ENCODE assay signal across 8 cellular contexts in genomic region chr12:49060237-49061156, GRCh38. TPM values are rescaled to one million over a fixed set of nuclear protein-coding genes. Genes with fewer than 3 reads are reported as not detected.
A peak's percentile ranks its signal among the peaks of the same experiment; 100 is the strongest.
DNase-seq lines count a peak whose midpoint lies in the region; ATAC-seq and TF ChIP-seq lines count a peak whose summit lies in the region.

Gene KMT2D, minus strand, starts transcription at chr12:49060794. Its CDS starts 5,470 bp downstream, at chr12:49055324.

- DNase-seq in COLO668 (lab: John Stamatoyannopoulos, UW; ENCODE audit: unreplicated experiment) (peak; percentile 92), Kasumi-1 (lab: John Stamatoyannopoulos, UW) (peak; percentile 93 to 94), RPMI8226 (peak; percentile 97), fibroblast of mammary gland (ENCODE audit: low read depth) (peak; percentile 95)
- DNase-seq in activated T-helper 1 cell treated with anti-CD3 and anti-CD28 coated beads, Interleukin-2, amount 50 U/mL, for 16 hours (ENCODE audit: low read depth in 1 of 2, low spot score in 1 of 2): peak; percentile 75 to 81
- peak; percentile 78 to 96 (median 86) for DNase-seq in naive thymus-derived CD8-positive, alpha-beta T cell
- DNase-seq in stimulated activated naive B cell treated with anti-CD40 and anti-IgM and Interleukin-4, amounts not matched to agents 10 μg/mL and 1 μg/mL and 100 μg/mL, for 72 hours: peak; percentile 88

- H3K36me3 Mint-ChIP-seq in naive thymus-derived CD8-positive, alpha-beta T cell: peaks cover 0 to 5% (median 2%) of the 10 kb centered on the region in 3 donors
- peaks cover 10 to 21% of the 10 kb centered on the region in 2 donors for H3K36me3 Mint-ChIP-seq in stimulated activated naive B cell treated with anti-CD40 and anti-IgM and Interleukin-4, amounts not matched to agents 10 μg/mL and 1 μg/mL and 100 μg/mL, for 72 hours

- peak within 1 kb of the TSS; percentile 92 to 99 (median 98) for H3K27ac Mint-ChIP-seq in naive thymus-derived CD8-positive, alpha-beta T cell
- peak within 1 kb of the TSS; percentile 98 for H3K27ac Mint-ChIP-seq in stimulated activated naive B cell treated with anti-CD40 and anti-IgM and Interleukin-4, amounts not matched to agents 10 μg/mL and 1 μg/mL and 100 μg/mL, for 72 hours

- H3K4me3 Mint-ChIP-seq in naive thymus-derived CD8-positive, alpha-beta T cell: peak within 1 kb of the TSS; percentile 72 to 99 (median 94)
- H3K4me3 Mint-ChIP-seq in stimulated activated naive B cell treated with anti-CD40 and anti-IgM and Interleukin-4, amounts not matched to agents 10 μg/mL and 1 μg/mL and 100 μg/mL, for 72 hours: peak within 1 kb of the TSS; percentile 94 to 97

- H3K9me3 Mint-ChIP-seq in naive thymus-derived CD8-positive, alpha-beta T cell: no peaks in the 10 kb centered on the region
- H3K9me3 Mint-ChIP-seq in stimulated activated naive B cell treated with anti-CD40 and anti-IgM and Interleukin-4, amounts not matched to agents 10 μg/mL and 1 μg/mL and 100 μg/mL, for 72 hours: no peaks in the 10 kb centered on the region

- no peaks in the 10 kb centered on the region for H3K27me3 Mint-ChIP-seq in naive thymus-derived CD8-positive, alpha-beta T cell
- H3K27me3 Mint-ChIP-seq in stimulated activated naive B cell treated with anti-CD40 and anti-IgM and Interleukin-4, amounts not matched to agents 10 μg/mL and 1 μg/mL and 100 μg/mL, for 72 hours: no peaks in the 10 kb centered on the region

- POLR2A ChIA-PET in naive thymus-derived CD8-positive, alpha-beta T cell (lab: Charles Lee): interaction anchor here (0.6 to 3.3 kb wide), 14 partner anchors 10 to 208 kb away, joined by 3 to 22 read pairs (median 4); partner anchors contain the start of genes DDX23, FKBP11, LMBR1L and RHEBL1

- peaks cover 42 to 58% (median 54%) of the 10 kb centered on the region in 4 donors for H3K4me1 Mint-ChIP-seq in naive thymus-derived CD8-positive, alpha-beta T cell
- H3K4me1 Mint-ChIP-seq in stimulated activated naive B cell treated with anti-CD40 and anti-IgM and Interleukin-4, amounts not matched to agents 10 μg/mL and 1 μg/mL and 100 μg/mL, for 72 hours: peaks cover 40 to 56% of the 10 kb centered on the region in 2 donors

- peak; percentile 16 for TF ChIP-seq CTCF in fibroblast of mammary gland (conservative IDR thresholded peaks at IDR 0.05; ENCODE audit: control insufficient read depth, insufficient read depth, low read depth, low read length)

- H3K4me3 ChIP-seq in fibroblast of mammary gland (ENCODE audit: control insufficient read depth, low read depth, low read length): peak within 1 kb of the TSS; percentile 91

- ATAC-seq in GM21528 (IDR thresholded peaks at IDR 0.05; ENCODE audit: low FRiP score, unreplicated experiment): peak; percentile 51
- ATAC-seq in naive thymus-derived CD8-positive, alpha-beta T cell: peak; percentile 73 to 76
- peak; percentile 75 to 83 for ATAC-seq in stimulated activated naive B cell treated with anti-CD40 and anti-IgM and Interleukin-4, amounts not matched to agents 10 μg/mL and 1 μg/mL and 100 μg/mL, for 72 hours (replicated peaks)

RNA-seq across cellular contexts. Expression of gene KMT2D, which starts in this region (rescaled TPM):
- total RNA-seq in naive thymus-derived CD8-positive, alpha-beta T cell: 100 to 1,000 TPM; 130 to 134 TPM
- polyA plus RNA-seq in naive thymus-derived CD8-positive, alpha-beta T cell: 10 to 100 TPM in 2 of 3 donors, 1 to 10 TPM in 1; 1.5 to 28.5 (median 10.5) TPM

Comparison
In these comparisons a context has a peak if more than half of its experiments do, and no peak if none do; other contexts are left out.
1. Peak in every context shown above with its lines: DNase-seq, ATAC-seq and H3K4me3 ChIP-seq.